ENCODE assay signal across 2 cellular contexts in genomic region chr6:137653698-137654059, GRCh38.
TF ChIP-seq lines count a peak whose summit lies in the region.

No MANE protein-coding gene starts in this region.

TF ChIP-seq in IMR-90, 13 proteins besides CTCF, POLR2A, EP300 and RAD21:
- TF ChIP-seq RFX5 (IDR thresholded peaks at IDR 0.05; ENCODE audit: low read depth, low read length) (no peak), ELK1 (IDR thresholded peaks at IDR 0.05; ENCODE audit: borderline replicate concordance, low read depth, low read length) (no peak), RCOR1 (IDR thresholded peaks at IDR 0.05; ENCODE audit: insufficient replicate concordance, low read length) (no peak), MAFK (IDR thresholded peaks at IDR 0.05; ENCODE audit: low read depth, low read length) (peak; percentile 71), FOS (IDR thresholded peaks at IDR 0.05; ENCODE audit: low read depth, low read length) (no peak)

TF ChIP-seq in K562, 482 proteins besides CTCF, POLR2A, EP300 and RAD21:
- TF ChIP-seq THAP7 (CRISPR knock-in tag; IDR thresholded peaks at IDR 0.05) (no peak), ZNF445 (CRISPR knock-in tag; IDR thresholded peaks at IDR 0.05; ENCODE audit: low read depth) (no peak), HMG20A (CRISPR knock-in tag; conservative IDR thresholded peaks at IDR 0.05) (no peak), ZNF316 (IDR thresholded peaks at IDR 0.05) (peak; percentile 61), MAFF (IDR thresholded peaks at IDR 0.05; ENCODE audit: low read length) (0 out of 2 replicates have a peak, but pooled peaks have one; percentile 25), MBD2 (IDR thresholded peaks at IDR 0.05; ENCODE audit: borderline replicate concordance, low read depth) (no peak)
TF ChIP-seq in K562: peak in this region for 2.
